8 cellular contexts compared by ENCODE assay signal in genomic region chr18:21611401-21612124, GRCh38. TPM values are rescaled to one million over a fixed set of nuclear protein-coding genes. Genes with fewer than 3 reads are reported as not detected.
DNase-seq lines count a peak whose midpoint lies in the region; ATAC-seq and TF ChIP-seq lines count a peak whose summit lies in the region.
"Not testable (repeated sequence)": the region's sequence is repeated elsewhere in the genome, so short reads cannot be mapped to it uniquely, and the experiment has no call there.

No MANE protein-coding gene starts in this region.

- peak; percentile 30 for DNase-seq in H7
- DNase-seq in NCI-H146 (lab: John Stamatoyannopoulos, UW) = peak; percentile 63
- DNase-seq in activated CD4-positive, alpha-beta T cell treated with anti-CD3 and anti-CD28 coated beads, Interleukin-2, amount 10 ng/mL, durations not matched to agents 24 days and 14 days; left ventricle myocardium inferior; naive thymus-derived CD8-positive, alpha-beta T cell; stomach: not testable (repeated sequence)
- DNase-seq in caudate nucleus (lab: John Stamatoyannopoulos, UW) = peak in 1 of 61 donors; percentile 0

- WGBS in stomach, 5 donors = 50 to 58% (median 56%) methylated on average over 28 to 30 of the region's 30 CpGs

- peaks cover 0 to 38% (median 19%) of the 10 kb centered on the region in 11 experiments; a peak in 14 of 22 replicates for H3K9me3 ChIP-seq in BLaER1 treated with 17β-estradiol and CSF1 and Interleukin-3, amounts not matched to agents 10 nM and 100 nM (replicated peaks in 1 of 11)
- not testable (repeated sequence) for H3K9me3 ChIP-seq in left ventricle myocardium inferior (replicated peaks); stomach

- H3K9me3 Mint-ChIP-seq in activated CD4-positive, alpha-beta T cell treated with anti-CD3 and anti-CD28 coated beads, Interleukin-2, amount 10 ng/mL, durations not matched to agents 24 days and 14 days; naive thymus-derived CD8-positive, alpha-beta T cell: not testable (repeated sequence)

- H3K9ac ChIP-seq in BLaER1 treated with 17β-estradiol and CSF1 and Interleukin-3, amounts not matched to agents 10 nM and 100 nM = peak overlapping the region; percentile 86 to 99 (median 95); a peak in 21 of 22 replicates

- H3K27ac ChIP-seq in BLaER1 treated with 17β-estradiol and CSF1 and Interleukin-3, amounts not matched to agents 10 nM and 100 nM = peak overlapping the region; percentile 84 to 99 (median 97); a peak in 21 of 22 replicates
- H3K27ac ChIP-seq in caudate nucleus (ENCODE audit: low read depth, low read length) = peak overlapping the region; percentile 80
- H3K27ac ChIP-seq in left ventricle myocardium inferior (replicated peaks) = peak overlapping the region; percentile 85
- H3K27ac ChIP-seq in stomach = peak overlapping the region; percentile 2 to 93 (median 87)

- H3K27me3 Mint-ChIP-seq in activated CD4-positive, alpha-beta T cell treated with anti-CD3 and anti-CD28 coated beads, Interleukin-2, amount 10 ng/mL, durations not matched to agents 24 days and 14 days; naive thymus-derived CD8-positive, alpha-beta T cell: not testable (repeated sequence)

- peaks cover 33% of the 10 kb centered on the region for H3K36me3 Mint-ChIP-seq in activated CD4-positive, alpha-beta T cell treated with anti-CD3 and anti-CD28 coated beads, Interleukin-2, amount 10 ng/mL, durations not matched to agents 24 days and 14 days (ENCODE audit: low read depth)
- H3K36me3 Mint-ChIP-seq in naive thymus-derived CD8-positive, alpha-beta T cell = peaks cover 0 to 18% (median 0%) of the 10 kb centered on the region in 3 donors

- H3K4me1 ChIP-seq in BLaER1 treated with 17β-estradiol and CSF1 and Interleukin-3, amounts not matched to agents 10 nM and 100 nM = peaks cover 14 to 24% (median 19%) of the 10 kb centered on the region in 10 experiments
- peaks cover 30% of the 10 kb centered on the region for H3K4me1 ChIP-seq in left ventricle myocardium inferior
- peaks cover 8 to 32% (median 23%) of the 10 kb centered on the region in 4 donors for H3K4me1 ChIP-seq in stomach

- peak overlapping the region; percentile 68 to 85 (median 78) for H3K4me3 ChIP-seq in BLaER1 treated with 17β-estradiol and CSF1 and Interleukin-3, amounts not matched to agents 10 nM and 100 nM
- 0 out of 2 replicates have a peak overlapping the region, but pooled peaks have one; percentile 14 for H3K4me3 ChIP-seq in H7 (ENCODE audit: insufficient read depth, low read depth, low read length)
- H3K4me3 ChIP-seq in left ventricle myocardium inferior = peak overlapping the region; percentile 72
- H3K4me3 ChIP-seq in stomach = peak overlapping the region; percentile 70 to 97 (median 84)

- H3K27ac Mint-ChIP-seq in activated CD4-positive, alpha-beta T cell treated with anti-CD3 and anti-CD28 coated beads, Interleukin-2, amount 10 ng/mL, durations not matched to agents 24 days and 14 days = peak overlapping the region; percentile 98
- peak overlapping the region; percentile 92 to 100 (median 99) for H3K27ac Mint-ChIP-seq in naive thymus-derived CD8-positive, alpha-beta T cell

- H4K20me1 ChIP-seq in BLaER1 treated with 17β-estradiol and CSF1 and Interleukin-3, amounts not matched to agents 10 nM and 100 nM = peaks cover 0 to 36% (median 24%) of the 10 kb centered on the region in 11 experiments; a peak in 19 of 22 replicates

- not testable (repeated sequence) for TF ChIP-seq CTCF in left ventricle myocardium inferior (IDR thresholded peaks at IDR 0.05; ENCODE audit: borderline replicate concordance); stomach (IDR thresholded peaks at IDR 0.05)

- peak; percentile 1 to 3 for ATAC-seq in naive thymus-derived CD8-positive, alpha-beta T cell

- TF ChIP-seq EP300 in stomach (IDR thresholded peaks at IDR 0.05) = not testable (repeated sequence)

- H3K4me2 ChIP-seq in BLaER1 treated with 17β-estradiol and CSF1 and Interleukin-3, amounts not matched to agents 10 nM and 100 nM = peak overlapping the region; percentile 30 to 94 (median 51); a peak in 18 of 22 replicates

- H3K4me3 Mint-ChIP-seq in activated CD4-positive, alpha-beta T cell treated with anti-CD3 and anti-CD28 coated beads, Interleukin-2, amount 10 ng/mL, durations not matched to agents 24 days and 14 days = peak overlapping the region; percentile 91
- peak overlapping the region; percentile 86 to 100 (median 100) for H3K4me3 Mint-ChIP-seq in naive thymus-derived CD8-positive, alpha-beta T cell

- peaks cover 19% of the 10 kb centered on the region for H3K4me1 Mint-ChIP-seq in activated CD4-positive, alpha-beta T cell treated with anti-CD3 and anti-CD28 coated beads, Interleukin-2, amount 10 ng/mL, durations not matched to agents 24 days and 14 days
- H3K4me1 Mint-ChIP-seq in naive thymus-derived CD8-positive, alpha-beta T cell = peaks cover 9 to 42% (median 36%) of the 10 kb centered on the region in 4 donors

- POLR2A ChIA-PET in naive thymus-derived CD8-positive, alpha-beta T cell (lab: Charles Lee) = interaction anchor here (0.7 to 7.1 kb wide), 7 partner anchors 11 to 135 kb away, joined by 3 to 109 read pairs (median 6); partner anchors contain the start of genes ABHD3, ESCO1 and MIB1

- not testable (repeated sequence) for TF ChIP-seq POLR2A in stomach (IDR thresholded peaks at IDR 0.05)

- intact Hi-C loops in activated CD4-positive, alpha-beta T cell treated with anti-CD3 and anti-CD28 coated beads, Interleukin-2, amount 10 ng/mL, durations not matched to agents 24 days and 14 days (cut with micrococcal nuclease) = loop anchor here (1.0 to 5.0 kb wide), 4 partner anchors 11 to 129 kb away; partner anchors contain the start of genes ABHD3, ESCO1 and MIB1
- intact Hi-C loops in left ventricle myocardium inferior (cut with micrococcal nuclease) = not testable (repeated sequence)
- intact Hi-C loops in stomach (cut with DNase I; ENCODE audit: low total_unique reads) = loop anchor here (10.0 kb wide), 1 partner anchor 133 kb away; the partner anchor contains the start of gene MIB1

- not testable (repeated sequence) for H3K27me3 ChIP-seq in BLaER1 treated with 17β-estradiol and CSF1 and Interleukin-3, amounts not matched to agents 10 nM and 100 nM; H7 (ENCODE audit: control insufficient read depth, insufficient read depth, low read length); left ventricle myocardium inferior (ENCODE audit: low read depth); stomach

- peaks cover 4 to 35% (median 29%) of the 10 kb centered on the region in 11 experiments; a peak in 21 of 22 replicates for H3K36me3 ChIP-seq in BLaER1 treated with 17β-estradiol and CSF1 and Interleukin-3, amounts not matched to agents 10 nM and 100 nM
- H3K36me3 ChIP-seq in H7 (replicated peaks; ENCODE audit: control insufficient read depth, insufficient read depth, low read length); left ventricle myocardium inferior: not testable (repeated sequence)
- H3K36me3 ChIP-seq in stomach = peaks cover 0 to 15% (median 10%) of the 10 kb centered on the region in 4 donors

RNA-seq across cellular contexts. Expression of gene SNRPD1, which starts 0.6 kb away (rescaled TPM):
- 28.6 and 36.5 TPM in 2 replicates for total RNA-seq in H7 (2014; rRNA removed; shearing (Covaris generic))
- total RNA-seq in activated CD4-positive, alpha-beta T cell treated with anti-CD3 and anti-CD28 coated beads, Interleukin-2, amount 10 ng/mL, durations not matched to agents 24 days and 14 days = 182 and 192 TPM in 2 replicates
- total RNA-seq in left ventricle myocardium inferior = 23.9 TPM
- total RNA-seq in naive thymus-derived CD8-positive, alpha-beta T cell = 10 to 100 TPM; 30.1 to 31.3 TPM
- polyA plus RNA-seq in naive thymus-derived CD8-positive, alpha-beta T cell = 10 to 100 TPM; 70.1 to 83.6 (median 78.5) TPM
- 10 to 100 TPM in 1 of 5 donors, 1 to 10 TPM in 3, under 1 TPM in 1; 0.45 to 19.8 (median 5.8) TPM for total RNA-seq in stomach
- polyA plus RNA-seq in stomach = 10 to 100 TPM; 18.2 to 27.4 (median 21.0) TPM

RNA-seq across cellular contexts. Expression of gene ESCO1, which starts 11.1 kb away (rescaled TPM):
- total RNA-seq in H7 (2014; rRNA removed; shearing (Covaris generic)) = 27.4 and 45.4 TPM in 2 replicates
- 20.0 and 21.5 TPM in 2 replicates for total RNA-seq in activated CD4-positive, alpha-beta T cell treated with anti-CD3 and anti-CD28 coated beads, Interleukin-2, amount 10 ng/mL, durations not matched to agents 24 days and 14 days
- total RNA-seq in left ventricle myocardium inferior = 9.2 TPM
- total RNA-seq in naive thymus-derived CD8-positive, alpha-beta T cell = 10 to 100 TPM; 32.3 to 33.0 TPM
- 1 to 10 TPM; 5.7 to 9.0 (median 7.5) TPM for polyA plus RNA-seq in naive thymus-derived CD8-positive, alpha-beta T cell
- 10 to 100 TPM in 4 of 5 donors, 1 to 10 TPM in 1; 5.2 to 53.6 (median 29.9) TPM for total RNA-seq in stomach
- 1 to 10 TPM; 6.6 to 9.0 (median 8.4) TPM for polyA plus RNA-seq in stomach

Comparison
In these comparisons a context has a peak if more than half of its experiments do, and no peak if none do; other contexts are left out.
1. H3K4me3 ChIP-seq: peak in every context shown above with its lines; median percentile 84 in stomach; 78 in BLaER1 treated with 17β-estradiol and CSF1 and Interleukin-3, amounts not matched to agents 10 nM and 100 nM; 72 in left ventricle myocardium inferior; 14 in H7.